ENCODE assay signal across 1 cellular context in genomic region chr11:75523811-75524401, GRCh38.
TF ChIP-seq lines count a peak whose summit lies in the region.

No MANE protein-coding gene starts in this region.

TF ChIP-seq in HepG2, 621 proteins besides CTCF, POLR2A, EP300 and RAD21 (continues in another document):
- TF ChIP-seq ZNF703 (CRISPR knock-in tag; IDR thresholded peaks at IDR 0.05; ENCODE audit: borderline replicate concordance): no peak
- peak; percentile 35; the same call in 1 of the 2 replicates for TF ChIP-seq ZNF546 (CRISPR knock-in tag; conservative IDR thresholded peaks at IDR 0.05)
- TF ChIP-seq ZNF44 (CRISPR knock-in tag; IDR thresholded peaks at IDR 0.05): no peak
- TF ChIP-seq HNRNPL (IDR thresholded peaks at IDR 0.05; ENCODE audit: low read depth, low read length): no peak
- no peak for TF ChIP-seq ZNF670 (CRISPR knock-in tag; IDR thresholded peaks at IDR 0.05; ENCODE audit: borderline replicate concordance)
- no peak for TF ChIP-seq ZNF569 (CRISPR knock-in tag; IDR thresholded peaks at IDR 0.05; ENCODE audit: borderline replicate concordance)
- peak; percentile 69; the same call in 1 of the 2 replicates for TF ChIP-seq ZNF350 (CRISPR knock-in tag; IDR thresholded peaks at IDR 0.05; ENCODE audit: borderline replicate concordance, low read depth)
- TF ChIP-seq ZNF782 (CRISPR knock-in tag; IDR thresholded peaks at IDR 0.05; ENCODE audit: borderline replicate concordance): no peak
- TF ChIP-seq ZNF547 (CRISPR knock-in tag; IDR thresholded peaks at IDR 0.05): no peak
- no peak for TF ChIP-seq SOX6 (IDR thresholded peaks at IDR 0.05)
- peak; percentile 85 for TF ChIP-seq SOX6 (CRISPR knock-in tag; IDR thresholded peaks at IDR 0.05)
- TF ChIP-seq KLF9 (CRISPR knock-in tag; IDR thresholded peaks at IDR 0.05; ENCODE audit: low read depth): no peak
- no peak; the same call in 1 of the 2 replicates for TF ChIP-seq MAZ (IDR thresholded peaks at IDR 0.05; ENCODE audit: borderline replicate concordance, low read depth, low read length)
- TF ChIP-seq MAZ (CRISPR knock-in tag; IDR thresholded peaks at IDR 0.05; ENCODE audit: low read depth): peak; percentile 75; the same call in 1 of the 2 replicates
- 0 out of 2 replicates have a peak, but pooled peaks have one; percentile 25 for TF ChIP-seq KDM2A (CRISPR knock-in tag; IDR thresholded peaks at IDR 0.05; ENCODE audit: borderline replicate concordance, low read depth)
- TF ChIP-seq ZNF343 (CRISPR knock-in tag; IDR thresholded peaks at IDR 0.05): 0 out of 2 replicates have a peak, but pooled peaks have one; percentile 11
- no peak for TF ChIP-seq ATF1 (CRISPR knock-in tag; IDR thresholded peaks at IDR 0.05)
- TF ChIP-seq KAT7 (CRISPR knock-in tag; IDR thresholded peaks at IDR 0.05; ENCODE audit: borderline replicate concordance): 0 out of 2 replicates have a peak, but pooled peaks have one; percentile 49
- no peak for TF ChIP-seq ZNF512B (CRISPR knock-in tag; IDR thresholded peaks at IDR 0.05; ENCODE audit: borderline replicate concordance)
- TF ChIP-seq ZNF549 (CRISPR knock-in tag; IDR thresholded peaks at IDR 0.05): no peak
- peak; percentile 43; the same call in 1 of the 2 replicates for TF ChIP-seq DMAP1 (CRISPR knock-in tag; IDR thresholded peaks at IDR 0.05)
- no peak for TF ChIP-seq ZNF354B (CRISPR knock-in tag; IDR thresholded peaks at IDR 0.05)
- TF ChIP-seq SRSF1 (optimal IDR thresholded peaks at IDR 0.05; ENCODE audit: low read depth, low read length): peak; percentile 17
- TF ChIP-seq RARA (CRISPR knock-in tag; IDR thresholded peaks at IDR 0.05): peak; percentile 48
- no peak for TF ChIP-seq SSRP1 (CRISPR knock-in tag; IDR thresholded peaks at IDR 0.05)
- peak; percentile 65; the same call in 1 of the 2 replicates for TF ChIP-seq TARDBP (CRISPR knock-in tag; IDR thresholded peaks at IDR 0.05)
- TF ChIP-seq KAT2B (IDR thresholded peaks at IDR 0.05; ENCODE audit: borderline replicate concordance, low read depth, low read length): no peak
- no peak for TF ChIP-seq ELF4 (CRISPR knock-in tag; IDR thresholded peaks at IDR 0.05; ENCODE audit: borderline replicate concordance)
- TF ChIP-seq TRIM22 (IDR thresholded peaks at IDR 0.05): no peak
- TF ChIP-seq ZNF225 (CRISPR knock-in tag; IDR thresholded peaks at IDR 0.05): no peak
- peak; percentile 75 for TF ChIP-seq SP5 (CRISPR knock-in tag; IDR thresholded peaks at IDR 0.05; ENCODE audit: borderline replicate concordance, low read depth)
- TF ChIP-seq TFDP2 (CRISPR knock-in tag; IDR thresholded peaks at IDR 0.05): 0 out of 2 replicates have a peak, but pooled peaks have one; percentile 15
- no peak for TF ChIP-seq ZNF577 (CRISPR knock-in tag; IDR thresholded peaks at IDR 0.05; ENCODE audit: borderline replicate concordance, low read depth)
- peak; percentile 62; the same call in 1 of the 2 replicates for TF ChIP-seq KLF6 (CRISPR knock-in tag; IDR thresholded peaks at IDR 0.05)
- no peak for TF ChIP-seq ASH2L (IDR thresholded peaks at IDR 0.05; ENCODE audit: insufficient read length, low read depth, low read length)
- TF ChIP-seq TGIF2 (CRISPR knock-in tag; IDR thresholded peaks at IDR 0.05): no peak
- 0 out of 2 replicates have a peak, but pooled peaks have one; percentile 44 for TF ChIP-seq TSC22D2 (CRISPR knock-in tag; IDR thresholded peaks at IDR 0.05; ENCODE audit: borderline replicate concordance)
- no peak for TF ChIP-seq FOXC1 (CRISPR knock-in tag; IDR thresholded peaks at IDR 0.05; ENCODE audit: borderline replicate concordance)
- no peak for TF ChIP-seq ZNF776 (CRISPR knock-in tag; IDR thresholded peaks at IDR 0.05)
- TF ChIP-seq MZF1 (CRISPR knock-in tag; IDR thresholded peaks at IDR 0.05; ENCODE audit: borderline replicate concordance): no peak
- TF ChIP-seq RELA (CRISPR knock-in tag; IDR thresholded peaks at IDR 0.05): peak; percentile 96
- 0 out of 2 replicates have a peak, but pooled peaks have one; percentile 21 for TF ChIP-seq SNAPC2 (CRISPR knock-in tag; IDR thresholded peaks at IDR 0.05)
- TF ChIP-seq ERF (CRISPR knock-in tag; IDR thresholded peaks at IDR 0.05): peak; percentile 27; the same call in 1 of the 2 replicates
- TF ChIP-seq EED (CRISPR knock-in tag; IDR thresholded peaks at IDR 0.05): 0 out of 2 replicates have a peak, but pooled peaks have one; percentile 33
- TF ChIP-seq RFXANK (CRISPR knock-in tag; IDR thresholded peaks at IDR 0.05): no peak; the same call in 1 of the 2 replicates
- TF ChIP-seq ATF7-NPFF (CRISPR knock-in tag; IDR thresholded peaks at IDR 0.05; ENCODE audit: low read depth): no peak
- TF ChIP-seq ZNF709 (CRISPR knock-in tag; IDR thresholded peaks at IDR 0.05): no peak
- TF ChIP-seq ZFY (CRISPR knock-in tag; IDR thresholded peaks at IDR 0.05): peak; percentile 86
- peak; percentile 91 for TF ChIP-seq HMG20B (CRISPR knock-in tag; conservative IDR thresholded peaks at IDR 0.05)
- TF ChIP-seq HDAC2 (CRISPR knock-in tag; IDR thresholded peaks at IDR 0.05): peak; percentile 90
- TF ChIP-seq SIX4 (CRISPR knock-in tag; IDR thresholded peaks at IDR 0.05): no peak
- peak; percentile 80 for TF ChIP-seq ARID5B (CRISPR knock-in tag; IDR thresholded peaks at IDR 0.05)
- peak; percentile 95 for TF ChIP-seq ZFX (CRISPR knock-in tag; IDR thresholded peaks at IDR 0.05; ENCODE audit: low read depth)
- TF ChIP-seq ZNF224 (CRISPR knock-in tag; IDR thresholded peaks at IDR 0.05): 0 out of 2 replicates have a peak, but pooled peaks have one; percentile 17
- TF ChIP-seq MED8 (CRISPR knock-in tag; IDR thresholded peaks at IDR 0.05; ENCODE audit: insufficient replicate concordance): no peak
- TF ChIP-seq ZNF256 (CRISPR knock-in tag; conservative IDR thresholded peaks at IDR 0.05): no peak
- TF ChIP-seq HMGA1 (CRISPR knock-in tag; conservative IDR thresholded peaks at IDR 0.05): no peak
- TF ChIP-seq PAXIP1 (CRISPR knock-in tag; conservative IDR thresholded peaks at IDR 0.05): peak; percentile 87
- TF ChIP-seq KDM3A (CRISPR knock-in tag; IDR thresholded peaks at IDR 0.05; ENCODE audit: low read depth): peak; percentile 41; the same call in 1 of the 2 replicates
